ENCODE assay signal across 2 cellular contexts in genomic region chr20:63543733-63544132, GRCh38.
TF ChIP-seq lines count a peak whose summit lies in the region.

No MANE protein-coding gene starts in this region.

TF ChIP-seq in HepG2, 621 proteins besides CTCF, POLR2A, EP300 and RAD21:
- TF ChIP-seq ARNT (IDR thresholded peaks at IDR 0.05) (peak; percentile 86; the same call in 1 of the 2 replicates), ZNF24 (IDR thresholded peaks at IDR 0.05) (peak; percentile 96), IKZF1 (IDR thresholded peaks at IDR 0.05) (peak; percentile 28; the same call in 1 of the 2 replicates), CREB1 (IDR thresholded peaks at IDR 0.05) (0 out of 2 replicates have a peak, but pooled peaks have one; percentile 6), CREB1 (CRISPR knock-in tag; IDR thresholded peaks at IDR 0.05) (no peak), NFIC (IDR thresholded peaks at IDR 0.05; ENCODE audit: low read length) (no peak), MLXIP (CRISPR knock-in tag; IDR thresholded peaks at IDR 0.05; ENCODE audit: borderline replicate concordance) (no peak), PCBP2 (optimal IDR thresholded peaks at IDR 0.05; ENCODE audit: low read depth, low read length, poor library complexity, severe bottlenecking) (no peak)

TF ChIP-seq in WTC11, 78 proteins besides CTCF, POLR2A, EP300 and RAD21:
- no peak for TF ChIP-seq ZMAT4 (CRISPR knock-in tag; IDR thresholded peaks at IDR 0.05)
- no peak for TF ChIP-seq ZNF416 (CRISPR knock-in tag; IDR thresholded peaks at IDR 0.05)
- no peak for TF ChIP-seq CDX4 (CRISPR knock-in tag; IDR thresholded peaks at IDR 0.05; ENCODE audit: borderline replicate concordance)
- TF ChIP-seq, protein P1, sequence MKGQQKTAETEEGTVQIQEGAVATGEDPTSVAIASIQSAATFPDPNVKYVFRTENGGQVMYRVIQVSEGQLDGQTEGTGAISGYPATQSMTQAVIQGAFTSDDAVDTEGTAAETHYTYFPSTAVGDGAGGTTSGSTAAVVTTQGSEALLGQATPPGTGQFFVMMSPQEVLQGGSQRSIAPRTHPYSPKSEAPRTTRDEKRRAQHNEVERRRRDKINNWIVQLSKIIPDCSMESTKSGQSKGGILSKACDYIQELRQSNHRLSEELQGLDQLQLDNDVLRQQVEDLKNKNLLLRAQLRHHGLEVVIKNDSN (CRISPR knock-in tag; IDR thresholded peaks at IDR 0.05), result no peak
- no peak for TF ChIP-seq ZBTB21 (CRISPR knock-in tag; IDR thresholded peaks at IDR 0.05; ENCODE audit: borderline replicate concordance)
- no peak for TF ChIP-seq KAT7 (CRISPR knock-in tag; IDR thresholded peaks at IDR 0.05; ENCODE audit: borderline replicate concordance)
